In genomic region chr4:83342476-83342875, GRCh38 we compare ENCODE assay signal across 12 cellular contexts. TPM values are rescaled to one million over a fixed set of nuclear protein-coding genes. Genes with fewer than 3 reads are reported as not detected.
DNase-seq lines count a peak whose midpoint lies in the region; ATAC-seq and TF ChIP-seq lines count a peak whose summit lies in the region.
"Had no signal": no experiment of that assay in that cellular context is flagged by ENCODE, and none has a peak within 500 bp of the region (broad histone marks: within the 10 kb centered on the region; RNA-seq: fewer than 3 reads in every experiment).

No MANE protein-coding gene starts in this region.

- H3K27ac ChIP-seq in thyroid gland, result no peak overlapping the region
- H3K27ac ChIP-seq: A549, GM23248 had no signal

- no peak for ATAC-seq in HG03139 (IDR thresholded peaks at IDR 0.05; ENCODE audit: unreplicated experiment)
- ATAC-seq: A549, HCT116 had no signal

- intact Hi-C loops in thyroid gland (cut with DNase I), result no loop called here

- no peaks in the 10 kb centered on the region for H3K36me3 ChIP-seq in thyroid gland

- 87 to 88% methylated on average over 3 of the region's 3 CpGs for WGBS in thyroid gland, 2 donors

- DNase-seq in AG10803 (ENCODE audit: low read depth) (peak; percentile 4), EH (ENCODE audit: low read depth) (peak; percentile 4), cardiac fibroblast (ENCODE audit: low read depth in 2 of 2) (peak; percentile 19 to 53), fibroblast of pulmonary artery (ENCODE audit: low read depth) (peak; percentile 56), thyroid gland (no peak), LoVo (ENCODE audit: low spot score) (no peak)
- DNase-seq: CD8-positive, alpha-beta memory T cell; DMS53; GM23248 had no signal

- H3K9me3 ChIP-seq in thyroid gland, result no peaks in the 10 kb centered on the region

- no peak for TF ChIP-seq POLR2A in thyroid gland (IDR thresholded peaks at IDR 0.05)

- H3K27me3 ChIP-seq in thyroid gland, result no peaks in the 10 kb centered on the region

- no peak overlapping the region for H3K4me3 ChIP-seq in AG10803 (ENCODE audit: low read length)
- H3K4me3 ChIP-seq in cardiac fibroblast (replicated peaks in 1 of 2; ENCODE audit: low read depth in 2 of 2, low read length in 2 of 2), result no peak overlapping the region
- no peak overlapping the region for H3K4me3 ChIP-seq in fibroblast of pulmonary artery (replicated peaks; ENCODE audit: low read depth, low read length)
- no peak overlapping the region for H3K4me3 ChIP-seq in thyroid gland (replicated peaks in 1 of 3)
- H3K4me3 ChIP-seq: A549, GM23248 had no signal

- TF ChIP-seq CTCF in AG10803 (conservative IDR thresholded peaks at IDR 0.05; ENCODE audit: low read length), result no peak
- TF ChIP-seq CTCF in cardiac fibroblast (IDR thresholded peaks at IDR 0.05; ENCODE audit: low read depth, low read length), result no peak
- no peak for TF ChIP-seq CTCF in fibroblast of pulmonary artery (IDR thresholded peaks at IDR 0.05; ENCODE audit: low read length, missing control alignments)
- TF ChIP-seq CTCF in thyroid gland (IDR thresholded peaks at IDR 0.05), result no peak

- H3K4me1 ChIP-seq in thyroid gland, result no peaks in the 10 kb centered on the region
- H3K4me1 ChIP-seq: A549 had no signal

RNA-seq across cellular contexts. Expression of gene HPSE, which starts 7.8 kb away (rescaled TPM):
- total RNA-seq in thyroid gland, result 1 to 10 TPM in 3 of 4 donors, under 1 TPM in 1; 0.63 to 3.1 (median 1.3) TPM

RNA-seq across cellular contexts. Expression of gene COQ2, which starts 57.9 kb away (rescaled TPM):
- 10 to 100 TPM in 3 of 4 donors, 1 to 10 TPM in 1; 6.0 to 29.1 (median 14.0) TPM for total RNA-seq in thyroid gland

Comparison
In these comparisons a context has a peak if more than half of its experiments do, and no peak if none do; other contexts are left out.
1. DNase-seq: peak in AG10803 (single experiment), EH (single experiment), cardiac fibroblast (2 of 2) and fibroblast of pulmonary artery (single experiment); none in thyroid gland (0 of 2) and LoVo (single experiment).